8 cellular contexts compared by ENCODE assay signal in genomic region chr11:61797263-61797944, GRCh38. TPM values are rescaled to one million over a fixed set of nuclear protein-coding genes. Genes with fewer than 3 reads are reported as not detected.
DNase-seq lines count a peak whose midpoint lies in the region; ATAC-seq, FAIRE-seq and TF ChIP-seq lines count a peak whose summit lies in the region.

No MANE protein-coding gene starts in this region.

- H3K27ac Mint-ChIP-seq in Calu3 (ENCODE audit: unreplicated experiment), result no peak overlapping the region

- peaks cover 25% of the 10 kb centered on the region for H3K4me1 Mint-ChIP-seq in Calu3 (ENCODE audit: low read depth, unreplicated experiment)

- no peaks in the 10 kb centered on the region for H3K27me3 Mint-ChIP-seq in Calu3 (ENCODE audit: unreplicated experiment)

- CTCF ChIA-PET in Calu3 (lab: Charles Lee), result interaction anchor here (0.6 to 3.9 kb wide), 15 partner anchors 9 to 315 kb away, joined by 3 to 32 read pairs (median 4); partner anchors contain the start of gene FADS1

- TF ChIP-seq CTCF in Calu3 (IDR thresholded peaks at IDR 0.05; ENCODE audit: unreplicated experiment) (peak; percentile 79), ovary (IDR thresholded peaks at IDR 0.05) (peak; percentile 37 to 93 (median 90))

- 17 to 29% (median 26%) methylated on average over 3 of the region's 3 CpGs for WGBS in ovary, 3 donors

- no peaks in the 10 kb centered on the region for H3K9me3 ChIP-seq in ovary

- H3K9me3 Mint-ChIP-seq in Calu3 (ENCODE audit: low read depth, unreplicated experiment), result no peaks in the 10 kb centered on the region

- FAIRE-seq in RCC 7860 (lab: Jason Lieb, UNC), result peak; percentile 44
- peak; percentile 37 for FAIRE-seq in frontal cortex (lab: Jason Lieb, UNC)

- no peak overlapping the region for H3K4me3 ChIP-seq in ovary

- no peak for TF ChIP-seq EP300 in ovary (IDR thresholded peaks at IDR 0.05)

- peaks cover 2% of the 10 kb centered on the region for H3K4me1 ChIP-seq in ovary (ENCODE audit: insufficient read depth)

- no peak for ATAC-seq in HG03469 (IDR thresholded peaks at IDR 0.05; ENCODE audit: unreplicated experiment)

- no peak overlapping the region for H3K27ac ChIP-seq in ovary

- intact Hi-C loops in Calu3 (cut with micrococcal nuclease; ENCODE audit: unreplicated experiment) (loop anchor here (1.0 to 10.0 kb wide), 3 partner anchors 97 to 311 kb away; partner anchors contain the start of gene FADS3), ovary (cut with DNase I) (loop anchor here in 2 of 4 donors (5.0 to 10.0 kb wide), 4 partner anchors 150 to 515 kb away; no protein-coding TSS in a partner anchor)

- H3K36me3 ChIP-seq in ovary, result no peaks in the 10 kb centered on the region

- DNase-seq in Calu3, result peak; percentile 73
- DNase-seq in LHCN-M2 (ENCODE audit: low read depth), result peak; percentile 77
- peak; percentile 45 for DNase-seq in RCC 7860 (ENCODE audit: low spot score)
- peak; percentile 89 for DNase-seq in activated effector memory CD4-positive, alpha-beta T cell treated with anti-CD3 and anti-CD28 coated beads, Interleukin-2, amount 50 U/mL, for 16 hours
- DNase-seq in frontal cortex (ENCODE audit: low spot score in 2 of 2), result peak; percentile 58 to 72
- DNase-seq in ovary, result peak; percentile 70 to 89 (median 77)
- no peak for DNase-seq in GM19238 (ENCODE audit: insufficient read length, low spot score)

- no peaks in the 10 kb centered on the region for H3K27me3 ChIP-seq in ovary

- peaks cover 67% of the 10 kb centered on the region for H3K36me3 Mint-ChIP-seq in Calu3 (ENCODE audit: insufficient read depth, unreplicated experiment)

- no TSS peak for BruUV-seq in Calu3 (replicated peaks; lab: Mats Ljungman, UMichigan)

- H3K4me3 Mint-ChIP-seq in Calu3 (ENCODE audit: low read depth, unreplicated experiment), result no peak overlapping the region

- no peak for TF ChIP-seq POLR2A in ovary (IDR thresholded peaks at IDR 0.05)

RNA-seq across cellular contexts. Expression of gene FEN1, which starts 4.7 kb away (rescaled TPM):
- total RNA-seq in Calu3 (2022) (72.4 TPM in 2 replicates), LHCN-M2 (2014; rRNA removed) (121 and 129 TPM in 2 replicates), frontal cortex (15.9 TPM), ovary (1 to 10 TPM; 3.7 to 8.6 (median 5.2) TPM)
- polyA plus RNA-seq in LHCN-M2 (2012), result 59.1 TPM
- 1 to 10 TPM; 4.4 to 4.7 TPM for polyA plus RNA-seq in ovary

RNA-seq across cellular contexts. Expression of gene TMEM258, which starts 5.0 kb away (rescaled TPM):
- total RNA-seq in Calu3 (2022) (140 and 146 TPM in 2 replicates), LHCN-M2 (2014; rRNA removed) (46.0 and 58.6 TPM in 2 replicates), frontal cortex (62.4 TPM), ovary (100 to 1,000 TPM in 5 of 7 donors, 10 to 100 TPM in 2; 32.2 to 131 (median 117) TPM)
- polyA plus RNA-seq in LHCN-M2 (2012), result 397 TPM
- 100 to 1,000 TPM; 170 to 192 TPM for polyA plus RNA-seq in ovary

RNA-seq across cellular contexts. Expression of gene FADS1, which starts 19.4 kb away (rescaled TPM):
- total RNA-seq in Calu3 (2022) (55.6 and 74.1 TPM in 2 replicates), LHCN-M2 (2014; rRNA removed) (65.0 and 83.9 TPM in 2 replicates), frontal cortex (81.9 TPM), ovary (100 to 1,000 TPM in 1 of 7 donors, 10 to 100 TPM in 6; 16.2 to 242 (median 53.7) TPM)
- polyA plus RNA-seq in LHCN-M2 (2012), result 37.1 TPM
- 10 to 100 TPM; 20.1 to 45.3 TPM for polyA plus RNA-seq in ovary

RNA-seq across cellular contexts. Expression of gene FADS2, which starts 30.7 kb away (rescaled TPM):
- total RNA-seq in Calu3 (2022), result 8.5 and 19.2 TPM in 2 replicates
- 37.1 and 45.5 TPM in 2 replicates for total RNA-seq in LHCN-M2 (2014; rRNA removed)
- 79.0 TPM for polyA plus RNA-seq in LHCN-M2 (2012)
- total RNA-seq in frontal cortex, result 121 TPM
- 100 to 1,000 TPM in 1 of 7 donors, 10 to 100 TPM in 4, 1 to 10 TPM in 2; 6.3 to 298 (median 26.2) TPM for total RNA-seq in ovary
- 10 to 100 TPM; 20.6 to 96.9 TPM for polyA plus RNA-seq in ovary

RNA-seq across cellular contexts. Expression of gene MYRF, which starts 45.0 kb away (rescaled TPM):
- 91.4 and 139 TPM in 2 replicates for total RNA-seq in Calu3 (2022)
- total RNA-seq in LHCN-M2 (2014; rRNA removed), result 0.17 and 0.26 TPM in 2 replicates
- polyA plus RNA-seq in LHCN-M2 (2012), result 0.38 TPM
- 0.82 TPM for total RNA-seq in frontal cortex
- total RNA-seq in ovary, result 100 to 1,000 TPM in 1 of 7 donors, 10 to 100 TPM in 6; 11.3 to 109 (median 41.3) TPM
- 1 to 10 TPM; 6.6 to 6.7 TPM for polyA plus RNA-seq in ovary
